Comparison of ENCODE assay signal across 1 cellular context in the genomic region with DNA sequence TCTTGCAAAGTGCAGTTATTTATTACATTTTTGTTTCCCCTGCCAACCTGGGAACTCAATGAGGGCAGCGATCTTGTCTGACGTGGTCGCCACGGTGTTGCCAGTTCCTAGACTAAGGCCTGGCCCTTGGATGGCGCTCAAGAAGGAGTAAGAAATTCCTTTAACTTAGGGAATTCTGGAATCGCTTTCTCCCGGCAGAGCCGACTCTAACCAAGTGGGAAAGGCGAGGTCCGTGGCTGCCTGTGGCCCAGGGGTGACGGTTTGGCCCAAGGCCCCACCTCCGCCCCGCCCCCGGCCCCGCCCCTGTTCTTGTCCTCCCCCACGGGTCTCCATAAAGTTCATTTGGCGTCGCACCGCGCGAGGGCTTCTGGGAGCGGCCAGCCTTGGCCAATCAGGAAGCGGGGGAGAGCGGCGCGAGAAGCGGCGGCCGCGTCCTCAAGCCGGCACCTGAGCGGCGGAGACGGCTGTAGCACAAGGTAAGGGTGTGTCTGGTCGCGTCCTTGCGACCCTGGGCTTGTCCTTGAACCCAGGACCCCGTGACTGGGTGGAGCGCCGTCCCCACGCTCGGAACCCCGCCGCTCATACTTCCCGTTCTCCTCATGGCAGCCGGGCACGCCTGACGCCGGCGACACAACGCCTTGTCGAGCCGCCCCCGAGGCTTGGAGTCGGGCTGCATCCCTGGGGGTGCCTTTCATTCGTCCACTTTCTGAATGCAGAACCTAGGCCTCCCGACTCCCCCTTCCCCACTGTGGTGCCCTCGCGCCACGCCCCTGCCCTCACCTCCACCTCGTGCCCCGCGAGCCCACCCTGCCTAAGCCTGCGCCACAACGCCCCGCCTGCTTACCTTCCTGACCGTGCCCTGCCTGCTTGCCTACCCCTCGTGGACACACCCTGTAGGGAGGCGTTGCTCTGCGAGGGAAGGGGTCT.
TF ChIP-seq lines count a peak whose summit lies in the region.

Gene NUP93 (plus strand): TSS at position 394 of the 927 bp plus-strand sequence. CDS start 18,119 bp downstream, outside the sequence.

TF ChIP-seq in HepG2, 621 proteins besides CTCF, POLR2A, EP300 and RAD21 (continued from another document and continues in another):
- TF ChIP-seq, protein P1, sequence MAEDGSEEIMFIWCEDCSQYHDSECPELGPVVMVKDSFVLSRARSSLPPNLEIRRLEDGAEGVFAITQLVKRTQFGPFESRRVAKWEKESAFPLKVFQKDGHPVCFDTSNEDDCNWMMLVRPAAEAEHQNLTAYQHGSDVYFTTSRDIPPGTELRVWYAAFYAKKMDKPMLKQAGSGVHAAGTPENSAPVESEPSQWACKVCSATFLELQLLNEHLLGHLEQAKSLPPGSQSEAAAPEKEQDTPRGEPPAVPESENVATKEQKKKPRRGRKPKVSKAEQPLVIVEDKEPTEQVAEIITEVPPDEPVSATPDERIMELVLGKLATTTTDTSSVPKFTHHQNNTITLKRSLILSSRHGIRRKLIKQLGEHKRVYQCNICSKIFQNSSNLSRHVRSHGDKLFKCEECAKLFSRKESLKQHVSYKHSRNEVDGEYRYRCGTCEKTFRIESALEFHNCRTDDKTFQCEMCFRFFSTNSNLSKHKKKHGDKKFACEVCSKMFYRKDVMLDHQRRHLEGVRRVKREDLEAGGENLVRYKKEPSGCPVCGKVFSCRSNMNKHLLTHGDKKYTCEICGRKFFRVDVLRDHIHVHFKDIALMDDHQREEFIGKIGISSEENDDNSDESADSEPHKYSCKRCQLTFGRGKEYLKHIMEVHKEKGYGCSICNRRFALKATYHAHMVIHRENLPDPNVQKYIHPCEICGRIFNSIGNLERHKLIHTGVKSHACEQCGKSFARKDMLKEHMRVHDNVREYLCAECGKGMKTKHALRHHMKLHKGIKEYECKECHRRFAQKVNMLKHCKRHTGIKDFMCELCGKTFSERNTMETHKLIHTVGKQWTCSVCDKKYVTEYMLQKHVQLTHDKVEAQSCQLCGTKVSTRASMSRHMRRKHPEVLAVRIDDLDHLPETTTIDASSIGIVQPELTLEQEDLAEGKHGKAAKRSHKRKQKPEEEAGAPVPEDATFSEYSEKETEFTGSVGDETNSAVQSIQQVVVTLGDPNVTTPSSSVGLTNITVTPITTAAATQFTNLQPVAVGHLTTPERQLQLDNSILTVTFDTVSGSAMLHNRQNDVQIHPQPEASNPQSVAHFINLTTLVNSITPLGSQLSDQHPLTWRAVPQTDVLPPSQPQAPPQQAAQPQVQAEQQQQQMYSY (CRISPR knock-in tag; IDR thresholded peaks at IDR 0.05): no peak
- TF ChIP-seq ARID5B (CRISPR knock-in tag; IDR thresholded peaks at IDR 0.05) (peak; percentile 58; the same call in 1 of the 2 replicates), HOMEZ (CRISPR knock-in tag; IDR thresholded peaks at IDR 0.05; ENCODE audit: low read depth) (no peak; the same call in 1 of the 2 replicates), ZSCAN9 (CRISPR knock-in tag; IDR thresholded peaks at IDR 0.05; ENCODE audit: borderline replicate concordance) (0 out of 2 replicates have a peak, but pooled peaks have one; percentile 74), BCLAF1 (IDR thresholded peaks at IDR 0.05) (no peak), RXRA (CRISPR knock-in tag; IDR thresholded peaks at IDR 0.05) (peak; percentile 72), ZNF530 (CRISPR knock-in tag; IDR thresholded peaks at IDR 0.05; ENCODE audit: low read depth) (no peak), CENPT (CRISPR knock-in tag; IDR thresholded peaks at IDR 0.05; ENCODE audit: low read depth) (peak; percentile 84; the same call in 1 of the 2 replicates), SAFB2 (CRISPR knock-in tag; IDR thresholded peaks at IDR 0.05; ENCODE audit: borderline replicate concordance, low read depth) (peak; percentile 50; the same call in 1 of the 2 replicates), IKZF5 (CRISPR knock-in tag; IDR thresholded peaks at IDR 0.05) (peak; percentile 70; the same call in 1 of the 2 replicates), ZNF441 (CRISPR knock-in tag; IDR thresholded peaks at IDR 0.05; ENCODE audit: borderline replicate concordance) (peak; percentile 23; the same call in 1 of the 2 replicates), RARG (CRISPR knock-in tag; IDR thresholded peaks at IDR 0.05; ENCODE audit: low read depth) (no peak), JDP2 (CRISPR knock-in tag; IDR thresholded peaks at IDR 0.05; ENCODE audit: borderline replicate concordance) (no peak), ZNF367 (CRISPR knock-in tag; IDR thresholded peaks at IDR 0.05; ENCODE audit: borderline replicate concordance) (0 out of 2 replicates have a peak, but pooled peaks have one; percentile 28), ZNF878 (CRISPR knock-in tag; IDR thresholded peaks at IDR 0.05) (no peak), PRMT3 (CRISPR knock-in tag; IDR thresholded peaks at IDR 0.05; ENCODE audit: borderline replicate concordance, low read depth) (no peak), PAF1 (CRISPR knock-in tag; IDR thresholded peaks at IDR 0.05) (no peak), ZMAT3 (CRISPR knock-in tag; conservative IDR thresholded peaks at IDR 0.05) (peak; percentile 95), SMAD9 (CRISPR knock-in tag; IDR thresholded peaks at IDR 0.05) (no peak)
- TF ChIP-seq, protein P2, sequence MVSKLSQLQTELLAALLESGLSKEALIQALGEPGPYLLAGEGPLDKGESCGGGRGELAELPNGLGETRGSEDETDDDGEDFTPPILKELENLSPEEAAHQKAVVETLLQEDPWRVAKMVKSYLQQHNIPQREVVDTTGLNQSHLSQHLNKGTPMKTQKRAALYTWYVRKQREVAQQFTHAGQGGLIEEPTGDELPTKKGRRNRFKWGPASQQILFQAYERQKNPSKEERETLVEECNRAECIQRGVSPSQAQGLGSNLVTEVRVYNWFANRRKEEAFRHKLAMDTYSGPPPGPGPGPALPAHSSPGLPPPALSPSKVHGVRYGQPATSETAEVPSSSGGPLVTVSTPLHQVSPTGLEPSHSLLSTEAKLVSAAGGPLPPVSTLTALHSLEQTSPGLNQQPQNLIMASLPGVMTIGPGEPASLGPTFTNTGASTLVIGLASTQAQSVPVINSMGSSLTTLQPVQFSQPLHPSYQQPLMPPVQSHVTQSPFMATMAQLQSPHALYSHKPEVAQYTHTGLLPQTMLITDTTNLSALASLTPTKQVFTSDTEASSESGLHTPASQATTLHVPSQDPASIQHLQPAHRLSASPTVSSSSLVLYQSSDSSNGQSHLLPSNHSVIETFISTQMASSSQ (IDR thresholded peaks at IDR 0.05; ENCODE audit: low read depth): no peak
- TF ChIP-seq, protein P2 (CRISPR knock-in tag; IDR thresholded peaks at IDR 0.05; ENCODE audit: borderline replicate concordance): no peak; the same call in 1 of the 2 replicates
- TF ChIP-seq, protein P3, sequence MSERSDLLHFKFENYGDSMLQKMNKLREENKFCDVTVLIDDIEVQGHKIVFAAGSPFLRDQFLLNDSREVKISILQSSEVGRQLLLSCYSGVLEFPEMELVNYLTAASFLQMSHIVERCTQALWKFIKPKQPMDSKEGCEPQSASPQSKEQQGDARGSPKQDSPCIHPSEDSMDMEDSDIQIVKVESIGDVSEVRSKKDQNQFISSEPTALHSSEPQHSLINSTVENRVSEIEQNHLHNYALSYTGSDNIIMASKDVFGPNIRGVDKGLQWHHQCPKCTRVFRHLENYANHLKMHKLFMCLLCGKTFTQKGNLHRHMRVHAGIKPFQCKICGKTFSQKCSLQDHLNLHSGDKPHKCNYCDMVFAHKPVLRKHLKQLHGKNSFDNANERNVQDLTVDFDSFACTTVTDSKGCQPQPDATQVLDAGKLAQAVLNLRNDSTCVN (CRISPR knock-in tag; IDR thresholded peaks at IDR 0.05; ENCODE audit: borderline replicate concordance): no peak
- TF ChIP-seq, protein P4, sequence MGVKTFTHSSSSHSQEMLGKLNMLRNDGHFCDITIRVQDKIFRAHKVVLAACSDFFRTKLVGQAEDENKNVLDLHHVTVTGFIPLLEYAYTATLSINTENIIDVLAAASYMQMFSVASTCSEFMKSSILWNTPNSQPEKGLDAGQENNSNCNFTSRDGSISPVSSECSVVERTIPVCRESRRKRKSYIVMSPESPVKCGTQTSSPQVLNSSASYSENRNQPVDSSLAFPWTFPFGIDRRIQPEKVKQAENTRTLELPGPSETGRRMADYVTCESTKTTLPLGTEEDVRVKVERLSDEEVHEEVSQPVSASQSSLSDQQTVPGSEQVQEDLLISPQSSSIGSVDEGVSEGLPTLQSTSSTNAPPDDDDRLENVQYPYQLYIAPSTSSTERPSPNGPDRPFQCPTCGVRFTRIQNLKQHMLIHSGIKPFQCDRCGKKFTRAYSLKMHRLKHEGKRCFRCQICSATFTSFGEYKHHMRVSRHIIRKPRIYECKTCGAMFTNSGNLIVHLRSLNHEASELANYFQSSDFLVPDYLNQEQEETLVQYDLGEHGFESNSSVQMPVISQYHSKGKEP (CRISPR knock-in tag; IDR thresholded peaks at IDR 0.05): no peak
- TF ChIP-seq, protein P5, sequence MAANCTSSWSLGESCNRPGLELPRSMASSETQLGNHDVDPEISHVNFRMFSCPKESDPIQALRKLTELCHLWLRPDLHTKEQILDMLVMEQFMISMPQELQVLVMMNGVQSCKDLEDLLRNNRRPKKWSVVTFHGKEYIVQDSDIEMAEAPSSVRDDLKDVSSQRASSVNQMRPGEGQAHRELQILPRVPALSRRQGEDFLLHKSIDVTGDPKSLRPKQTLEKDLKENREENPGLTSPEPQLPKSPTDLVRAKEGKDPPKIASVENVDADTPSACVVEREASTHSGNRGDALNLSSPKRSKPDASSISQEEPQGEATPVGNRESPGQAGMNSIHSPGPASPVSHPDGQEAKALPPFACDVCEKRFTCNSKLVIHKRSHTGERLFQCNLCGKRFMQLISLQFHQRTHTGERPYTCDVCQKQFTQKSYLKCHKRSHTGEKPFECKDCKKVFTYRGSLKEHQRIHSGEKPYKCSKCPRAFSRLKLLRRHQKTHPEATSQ (CRISPR knock-in tag; IDR thresholded peaks at IDR 0.05; ENCODE audit: borderline replicate concordance): no peak
